Comparison of ENCODE assay signal across 9 cellular contexts in the genomic region with DNA sequence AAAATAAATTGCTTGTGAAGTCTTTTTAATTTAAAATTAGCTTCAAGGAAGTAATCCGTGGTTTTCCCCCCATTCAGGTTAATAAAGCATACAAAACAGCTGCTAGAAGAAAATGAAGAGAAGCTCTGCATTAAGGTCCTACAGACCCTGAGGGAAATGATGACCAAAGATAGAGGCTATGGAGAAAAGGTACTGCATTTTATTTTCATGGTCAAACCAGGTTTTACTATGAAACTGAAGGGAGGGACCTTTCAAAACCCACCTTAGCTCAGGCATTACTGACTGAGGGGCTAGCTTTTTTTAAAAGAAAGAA.
DNase-seq lines count a peak whose midpoint lies in the region; ATAC-seq and TF ChIP-seq lines count a peak whose summit lies in the region.
"Had no signal": no experiment of that assay in that cellular context is flagged by ENCODE, and none has a peak within 500 bp of the region (broad histone marks: within the 10 kb centered on the region; RNA-seq: fewer than 3 reads in every experiment).

No MANE protein-coding gene starts in this region.

- DNase-seq in activated B cell treated with CpG ODN at 0.5 μM for 24 hours (no peak), omental fat pad (ENCODE audit: low spot score) (no peak), NCI-H1930 (lab: John Stamatoyannopoulos, UW) (no peak), transverse colon (no peak), NCI-H526 (lab: John Stamatoyannopoulos, UW) (no peak), DMS 273 treated with DMSO at 0.1 percent for 48 hours (lab: John Stamatoyannopoulos, UW) (no peak)

- WGBS in transverse colon (ENCODE audit: low coverage in 1 of 2), 2 donors, result 0% methylated on average over 1 of the region's 1 CpG

- H3K9me3 Mint-ChIP-seq in activated B cell treated with CpG ODN at 0.5 μM for 24 hours, result no peaks in the 10 kb centered on the region
- H3K9me3 Mint-ChIP-seq: naive thymus-derived CD8-positive, alpha-beta T cell had no signal

- H3K27ac Mint-ChIP-seq in activated B cell treated with CpG ODN at 0.5 μM for 24 hours, result peak overlapping the region; percentile 14

- H3K4me1 ChIP-seq in transverse colon, result peaks cover 4 to 10% (median 8%) of the 10 kb centered on the region in 4 donors

- peak overlapping the region in 1 of 4 donors; percentile 18 for H3K27ac ChIP-seq in transverse colon

- H3K36me3 Mint-ChIP-seq in activated B cell treated with CpG ODN at 0.5 μM for 24 hours (ENCODE audit: low read depth), result peaks cover 91% of the 10 kb centered on the region

- H3K4me3 ChIP-seq in transverse colon, result no peak overlapping the region

- TF ChIP-seq POLR2A in transverse colon (IDR thresholded peaks at IDR 0.05), result no peak

- no peak for TF ChIP-seq EP300 in transverse colon (IDR thresholded peaks at IDR 0.05; ENCODE audit: low read depth)

- H3K36me3 ChIP-seq in transverse colon, result peaks cover 0 to 3% (median 0%) of the 10 kb centered on the region in 4 donors

- no peaks in the 10 kb centered on the region for H3K27me3 Mint-ChIP-seq in activated B cell treated with CpG ODN at 0.5 μM for 24 hours
- H3K27me3 Mint-ChIP-seq: naive thymus-derived CD8-positive, alpha-beta T cell had no signal

- no peaks in the 10 kb centered on the region for H3K27me3 ChIP-seq in transverse colon

- no peak for TF ChIP-seq CTCF in activated B cell treated with CpG ODN at 0.5 μM for 24 hours (IDR thresholded peaks at IDR 0.05)
- no peak for TF ChIP-seq CTCF in omental fat pad (IDR thresholded peaks at IDR 0.05)
- TF ChIP-seq CTCF in transverse colon (IDR thresholded peaks at IDR 0.05), result no peak

- H3K9me3 ChIP-seq in transverse colon, result no peaks in the 10 kb centered on the region

- intact Hi-C loops in activated B cell treated with CpG ODN at 0.5 μM for 24 hours (cut with micrococcal nuclease), result loop anchor here (1.0 to 10.0 kb wide), 6 partner anchors 111 to 473 kb away; a partner anchor contains a TSS
- intact Hi-C loops in transverse colon (cut with DNase I; ENCODE audit: low total_unique reads), result no loop called here

- in situ Hi-C loops in transverse colon (cut with MboI; ENCODE audit: low pct_ligation_motif_present in 1 of 4, low pct_unique_long_range_greater_than_20kb in 1 of 4, low sequenced_read_pairs in 3 of 4), result loop anchor here in 3 of 4 donors (10.0 to 25.0 kb wide), 2 partner anchors 343 to 351 kb away; no protein-coding TSS in a partner anchor

- H3K4me1 Mint-ChIP-seq in activated B cell treated with CpG ODN at 0.5 μM for 24 hours, result peaks cover 2% of the 10 kb centered on the region

- POLR2A ChIA-PET in activated B cell treated with CpG ODN at 0.5 μM for 24 hours (lab: Charles Lee), result interaction anchor here (0.5 to 2.1 kb wide), 9 partner anchors 9 to 346 kb away, joined by 3 to 25 read pairs (median 5); a partner anchor contains a TSS

- ATAC-seq in GM19025 (IDR thresholded peaks at IDR 0.05; ENCODE audit: low read depth, unreplicated experiment) (peak; percentile 28), HG02759 (IDR thresholded peaks at IDR 0.05; ENCODE audit: unreplicated experiment) (peak; percentile 23), activated B cell treated with CpG ODN at 0.5 μM for 24 hours (ENCODE audit: low read depth) (no peak), omental fat pad (ENCODE audit: low FRiP score) (peak; percentile 18)

- CTCF ChIA-PET in activated B cell treated with CpG ODN at 0.5 μM for 24 hours (lab: Charles Lee), result interaction anchor here (0.5 to 6.9 kb wide), 53 partner anchors 9 to 413 kb away, joined by 3 to 219 read pairs (median 4); a partner anchor contains a TSS

- no peak overlapping the region for H3K4me3 Mint-ChIP-seq in activated B cell treated with CpG ODN at 0.5 μM for 24 hours
- H3K4me3 Mint-ChIP-seq: naive thymus-derived CD8-positive, alpha-beta T cell had no signal
